In genomic region chr9:132885691-132886357, GRCh38 we compare ENCODE assay signal across 19 cellular contexts. TPM values are rescaled to one million over a fixed set of nuclear protein-coding genes. Genes with fewer than 3 reads are reported as not detected.
DNase-seq lines count a peak whose midpoint lies in the region; ATAC-seq and TF ChIP-seq lines count a peak whose summit lies in the region.
"Had no signal": no experiment of that assay in that cellular context is flagged by ENCODE, and none has a peak within 500 bp of the region (broad histone marks: within the 10 kb centered on the region; RNA-seq: fewer than 3 reads in every experiment).

No MANE protein-coding gene starts in this region.

- no peak overlapping the region for H3K4me3 Mint-ChIP-seq in activated T-cell treated with anti-CD3 and anti-CD28 coated beads, Interleukin-2, amount 50 U/mL, for 72 hours
- no peak overlapping the region for H3K4me3 Mint-ChIP-seq in immature natural killer cell
- H3K4me3 Mint-ChIP-seq in H9: no peak overlapping the region
- H3K4me3 Mint-ChIP-seq: activated naive CD4-positive, alpha-beta T cell treated with anti-CD3 and anti-CD28 coated beads, Interleukin-2, amount 10 ng/mL, durations not matched to agents 7 days and 5 days had no signal

- H3K23ac ChIP-seq in H9 (ENCODE audit: insufficient read length, low read depth, low read length): no peak overlapping the region

- in situ Hi-C loops in gastrocnemius medialis (cut with MboI; ENCODE audit: low sequenced_read_pairs in 4 of 4): no loop called here

- H2BK20ac ChIP-seq in H9 (ENCODE audit: low read depth, low read length, poor library complexity, severe bottlenecking): no peak overlapping the region

- no peak overlapping the region for H4K5ac ChIP-seq in H9 (ENCODE audit: insufficient read length, low read depth, low read length)

- no peak overlapping the region for H3T11ph ChIP-seq in H9 (ENCODE audit: low read length)

- no peak overlapping the region for H2BK5ac ChIP-seq in H9 (ENCODE audit: insufficient read length, low read length)

- H3K4ac ChIP-seq in H9 (ENCODE audit: low read depth, low read length): no peak overlapping the region

- H4K91ac ChIP-seq in H9 (ENCODE audit: insufficient read length, low read depth, low read length): no peak overlapping the region

- H3K36me3 Mint-ChIP-seq in activated T-cell treated with anti-CD3 and anti-CD28 coated beads, Interleukin-2, amount 50 U/mL, for 72 hours (ENCODE audit: insufficient read depth in 2 of 2): no peaks in the 10 kb centered on the region
- H3K36me3 Mint-ChIP-seq in immature natural killer cell (no peaks in the 10 kb centered on the region), H9 (ENCODE audit: insufficient read depth in 1 of 3, low read depth in 3 of 3) (no peaks in the 10 kb centered on the region)
- H3K36me3 Mint-ChIP-seq: activated naive CD4-positive, alpha-beta T cell treated with anti-CD3 and anti-CD28 coated beads, Interleukin-2, amount 10 ng/mL, durations not matched to agents 7 days and 5 days had no signal

- intact Hi-C loops in upper lobe of right lung (cut with DNase I) (no loop called here), gastrocnemius medialis (cut with DNase I; ENCODE audit: low total_unique reads) (no loop called here)

- H2BK12ac ChIP-seq in H9 (ENCODE audit: insufficient read length, low read depth, low read length): no peak overlapping the region

- no peaks in the 10 kb centered on the region for H3K36me3 ChIP-seq in upper lobe of right lung
- H3K36me3 ChIP-seq in gastrocnemius medialis: no peaks in the 10 kb centered on the region
- H3K36me3 ChIP-seq: cardiac muscle cell had no signal

- H3K4me2 ChIP-seq in H9 (ENCODE audit: insufficient read depth, insufficient read length, low read length): no peak overlapping the region

- H3K4me3 ChIP-seq in upper lobe of right lung (no peak overlapping the region), gastrocnemius medialis (no peak overlapping the region)
- H3K4me3 ChIP-seq: cardiac muscle cell had no signal

- no peak for TF ChIP-seq POLR2A in gastrocnemius medialis (IDR thresholded peaks at IDR 0.05)

- no peak overlapping the region for H3K27ac Mint-ChIP-seq in activated T-cell treated with anti-CD3 and anti-CD28 coated beads, Interleukin-2, amount 50 U/mL, for 72 hours
- H3K27ac Mint-ChIP-seq in immature natural killer cell (no peak overlapping the region), H9 (no peak overlapping the region)
- H3K27ac Mint-ChIP-seq: activated naive CD4-positive, alpha-beta T cell treated with anti-CD3 and anti-CD28 coated beads, Interleukin-2, amount 10 ng/mL, durations not matched to agents 7 days and 5 days had no signal

- H3K4me1 Mint-ChIP-seq in activated T-cell treated with anti-CD3 and anti-CD28 coated beads, Interleukin-2, amount 50 U/mL, for 72 hours (ENCODE audit: low read depth): peaks cover 18% of the 10 kb centered on the region
- H3K4me1 Mint-ChIP-seq in immature natural killer cell: peaks cover 0 to 5% of the 10 kb centered on the region in 2 donors
- H3K4me1 Mint-ChIP-seq in H9: peaks cover 0 to 5% of the 10 kb centered on the region in 2 experiments; a peak in 1 of 4 replicates

- no peak for DNase-seq in activated T-cell treated with anti-CD3 and anti-CD28 coated beads, Interleukin-2, amount 50 U/mL, for 72 hours
- DNase-seq in activated T-cell treated with anti-CD3 and anti-CD28 coated beads, Interleukin-2, amount 50 U/mL, for 48 hours: no peak
- DNase-seq in M059J (ENCODE audit: low read depth): peak; percentile 18
- peak; percentile 8 to 23 (median 16) for DNase-seq in immature natural killer cell
- peak; percentile 47 for DNase-seq in upper lobe of right lung
- DNase-seq in gastrocnemius medialis: no peak
- DNase-seq in H9: no peak
- DNase-seq: activated naive CD4-positive, alpha-beta T cell treated with anti-CD3 and anti-CD28 coated beads, Interleukin-2, amount 10 ng/mL, durations not matched to agents 7 days and 5 days; anterior cingulate cortex; C1 segment of cervical spinal cord; cortex of kidney; KG1; kidney glomerular epithelial cell; mesenchymal stem cell; NCI-H1417; NCI-H526 had no signal

- no peaks in the 10 kb centered on the region for H3K79me1 ChIP-seq in H9 (ENCODE audit: insufficient read depth, low read depth, low read length, poor library complexity, severe bottlenecking)

- no peak overlapping the region for H2BK15ac ChIP-seq in H9 (ENCODE audit: low read depth, low read length)

- no peak overlapping the region for H3K27ac ChIP-seq in upper lobe of right lung
- no peak overlapping the region for H3K27ac ChIP-seq in gastrocnemius medialis
- H3K27ac ChIP-seq in H9 (ENCODE audit: insufficient read length, low read depth, low read length): no peak overlapping the region
- H3K27ac ChIP-seq: cardiac muscle cell had no signal

- H3K56ac ChIP-seq in H9 (ENCODE audit: insufficient read length, low read depth, low read length): no peak overlapping the region

- TF ChIP-seq CTCF in upper lobe of right lung (IDR thresholded peaks at IDR 0.05) (no peak), gastrocnemius medialis (IDR thresholded peaks at IDR 0.05 in 4 of 5, conservative IDR thresholded peaks at IDR 0.05 in 1 of 5) (no peak), H9 (conservative IDR thresholded peaks at IDR 0.05) (no peak)

- ATAC-seq in activated T-cell treated with anti-CD3 and anti-CD28 coated beads, Interleukin-2, amount 50 U/mL, for 72 hours (replicated peaks in 1 of 2): peak; percentile 29 to 34
- peak; percentile 27 for ATAC-seq in upper lobe of right lung
- no peak for ATAC-seq in gastrocnemius medialis
- no peak for ATAC-seq in HG02981 (IDR thresholded peaks at IDR 0.05; ENCODE audit: unreplicated experiment)
- ATAC-seq: sciatic nerve had no signal

- H3K9me3 ChIP-seq in upper lobe of right lung (no peaks in the 10 kb centered on the region), gastrocnemius medialis (no peaks in the 10 kb centered on the region), H9 (ENCODE audit: control insufficient read depth, low read depth, low read length) (no peaks in the 10 kb centered on the region)

- H3K23me2 ChIP-seq in H9 (ENCODE audit: insufficient read length, low read depth, low read length, poor library complexity, severe bottlenecking): no peaks in the 10 kb centered on the region

- no peak overlapping the region for H3K18ac ChIP-seq in H9 (ENCODE audit: insufficient read length, low read depth, low read length)

- H3K14ac ChIP-seq in H9 (ENCODE audit: insufficient read depth, low read length): no peak overlapping the region

- H3K27me3 ChIP-seq in upper lobe of right lung (no peaks in the 10 kb centered on the region), gastrocnemius medialis (no peaks in the 10 kb centered on the region), H9 (ENCODE audit: insufficient read depth, low read length) (no peaks in the 10 kb centered on the region)
- H3K27me3 ChIP-seq: cardiac muscle cell had no signal

- H2AK5ac ChIP-seq in H9 (ENCODE audit: insufficient read length, low read length): no peak overlapping the region

- WGBS in H9 (ENCODE audit: extremely low coverage, insufficient read length, low lambda C conversion rate): no CpG with 5 or more reads among the region's 9 CpGs

- no peak overlapping the region for H4K8ac ChIP-seq in H9 (replicated peaks; ENCODE audit: insufficient read length, low read depth, low read length)

- H3K4me1 ChIP-seq in upper lobe of right lung (no peaks in the 10 kb centered on the region), gastrocnemius medialis (no peaks in the 10 kb centered on the region), H9 (ENCODE audit: insufficient read depth, low read length) (no peaks in the 10 kb centered on the region)

- no peak overlapping the region for H2AFZ ChIP-seq in H9 (ENCODE audit: low read length)

- H3K9ac ChIP-seq in H9 (ENCODE audit: extremely low read depth, insufficient read length, low read length): no peak overlapping the region

- no peaks in the 10 kb centered on the region for H3K79me2 ChIP-seq in H9 (ENCODE audit: insufficient read depth, low read length)

- H2BK120ac ChIP-seq in H9 (ENCODE audit: low read depth, low read length, poor library complexity, severe bottlenecking): no peak overlapping the region

- H3K9me3 Mint-ChIP-seq in activated T-cell treated with anti-CD3 and anti-CD28 coated beads, Interleukin-2, amount 50 U/mL, for 72 hours: no peaks in the 10 kb centered on the region
- H3K9me3 Mint-ChIP-seq in immature natural killer cell: no peaks in the 10 kb centered on the region
- H3K9me3 Mint-ChIP-seq in H9: no peaks in the 10 kb centered on the region
- H3K9me3 Mint-ChIP-seq: activated naive CD4-positive, alpha-beta T cell treated with anti-CD3 and anti-CD28 coated beads, Interleukin-2, amount 10 ng/mL, durations not matched to agents 7 days and 5 days had no signal

- no peaks in the 10 kb centered on the region for H3K27me3 Mint-ChIP-seq in activated T-cell treated with anti-CD3 and anti-CD28 coated beads, Interleukin-2, amount 50 U/mL, for 72 hours (ENCODE audit: low read depth)
- H3K27me3 Mint-ChIP-seq in immature natural killer cell (ENCODE audit: low read depth in 3 of 3) (peaks cover 0 to 2% (median 1%) of the 10 kb centered on the region in 3 donors), H9 (ENCODE audit: low read depth) (peaks cover 5% of the 10 kb centered on the region)
- H3K27me3 Mint-ChIP-seq: activated naive CD4-positive, alpha-beta T cell treated with anti-CD3 and anti-CD28 coated beads, Interleukin-2, amount 10 ng/mL, durations not matched to agents 7 days and 5 days had no signal

- no peaks in the 10 kb centered on the region for H4K20me1 ChIP-seq in H9 (ENCODE audit: control insufficient read depth, insufficient read depth, insufficient read length)

RNA-seq across cellular contexts. Expression of gene SPACA9, which starts 7.1 kb away (rescaled TPM):
- 1 to 10 TPM; 5.2 to 5.8 TPM for total RNA-seq in activated T-cell treated with anti-CD3 and anti-CD28 coated beads, Interleukin-2, amount 50 U/mL, for 72 hours
- 0.91 and 3.0 TPM in 2 replicates for total RNA-seq in M059J (2014; rRNA removed; shearing (Covaris generic))
- polyA plus RNA-seq in immature natural killer cell: 1 to 10 TPM; 1.6 to 6.5 (median 2.4) TPM
- 3.3 TPM for total RNA-seq in upper lobe of right lung
- total RNA-seq in gastrocnemius medialis: 1 to 10 TPM in 2 of 4 donors, under 1 TPM in 2; 0.24 to 2.5 (median 1.0) TPM
- total RNA-seq in H9 (2021): 0.99 and 1.3 TPM in 2 replicates

RNA-seq across cellular contexts. Expression of gene AK8, which starts 7.7 kb away (rescaled TPM):
- total RNA-seq in activated T-cell treated with anti-CD3 and anti-CD28 coated beads, Interleukin-2, amount 50 U/mL, for 72 hours: under 1 TPM; 0.24 to 0.63 TPM
- total RNA-seq in M059J (2014; rRNA removed; shearing (Covaris generic)): 0.34 TPM in 1 of 2 replicates, not detected in the other
- 1 to 10 TPM in 2 of 3 donors, not detected in 1; 1.9 to 3.3 TPM for polyA plus RNA-seq in immature natural killer cell
- total RNA-seq in upper lobe of right lung: 0.55 TPM
- total RNA-seq in gastrocnemius medialis: not detected
- total RNA-seq in H9 (2021): 0.44 and 0.46 TPM in 2 replicates

RNA-seq across cellular contexts. Expression of gene TSC1, which starts 58.6 kb away (rescaled TPM):
- 10 to 100 TPM; 28.8 to 30.2 TPM for total RNA-seq in activated T-cell treated with anti-CD3 and anti-CD28 coated beads, Interleukin-2, amount 50 U/mL, for 72 hours
- total RNA-seq in M059J (2014; rRNA removed; shearing (Covaris generic)): 21.7 and 29.4 TPM in 2 replicates
- polyA plus RNA-seq in immature natural killer cell: 10 to 100 TPM in 1 of 3 donors, 1 to 10 TPM in 2; 2.5 to 11.8 (median 6.8) TPM
- 44.9 TPM for total RNA-seq in upper lobe of right lung
- 10 to 100 TPM; 36.7 to 45.3 (median 39.7) TPM for total RNA-seq in gastrocnemius medialis
- 31.7 and 32.7 TPM in 2 replicates for total RNA-seq in H9 (2021)

Comparison
In these comparisons a context has a peak if more than half of its experiments do, and no peak if none do; other contexts are left out.
1. ATAC-seq: peak in activated T-cell treated with anti-CD3 and anti-CD28 coated beads, Interleukin-2, amount 50 U/mL, for 72 hours (2 of 2) and upper lobe of right lung (single experiment); none in gastrocnemius medialis (0 of 2) and HG02981 (single experiment).
2. DNase-seq: peak in M059J (single experiment), immature natural killer cell (3 of 3) and upper lobe of right lung (single experiment); none in activated T-cell treated with anti-CD3 and anti-CD28 coated beads, Interleukin-2, amount 50 U/mL, for 72 hours (0 of 2), activated T-cell treated with anti-CD3 and anti-CD28 coated beads, Interleukin-2, amount 50 U/mL, for 48 hours (0 of 2), gastrocnemius medialis (0 of 2) and H9 (single experiment).